ENCODE assay signal across 8 cellular contexts in the genomic region with DNA sequence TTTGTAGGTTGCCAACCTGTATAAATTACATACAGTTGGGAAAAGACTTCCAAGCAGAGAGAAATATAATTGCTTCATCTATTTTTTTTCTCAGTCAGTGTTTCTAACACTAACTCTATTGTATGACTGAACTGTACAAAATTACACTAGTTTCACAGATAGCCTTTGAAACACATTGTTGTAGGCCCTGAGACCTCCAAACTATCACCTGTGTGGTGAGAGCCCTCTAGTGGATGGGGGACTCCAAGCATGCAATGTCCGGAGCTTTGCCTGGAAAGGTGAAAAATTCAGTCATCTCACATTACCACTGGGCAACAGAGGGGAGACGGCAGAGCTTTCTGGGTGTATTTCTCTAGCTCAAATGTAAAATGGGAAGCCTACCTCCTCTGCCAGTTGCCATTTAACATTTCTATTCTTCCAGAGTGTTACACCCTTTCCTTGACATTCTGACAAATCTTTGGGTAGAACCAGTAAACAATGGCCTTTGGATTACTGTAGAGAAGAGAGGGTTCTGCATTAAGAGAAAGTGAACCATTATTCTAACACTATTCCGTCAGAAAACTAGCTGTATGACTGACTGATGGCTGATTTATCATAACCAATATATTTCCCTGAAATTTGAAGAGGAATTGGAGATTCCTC.
DNase-seq lines count a peak whose midpoint lies in the region; ATAC-seq and TF ChIP-seq lines count a peak whose summit lies in the region.

No MANE protein-coding gene starts in this region.

- peak; percentile 97 for ATAC-seq in GM19035 (IDR thresholded peaks at IDR 0.05; ENCODE audit: unreplicated experiment)
- ATAC-seq in HG03095 (IDR thresholded peaks at IDR 0.05; ENCODE audit: unreplicated experiment): peak; percentile 86

- no TSS peak for BruUV-seq in Calu3 (replicated peaks; lab: Mats Ljungman, UMichigan)

- CTCF ChIA-PET in Calu3 (lab: Charles Lee): interaction anchor here (0.7 to 1.1 kb wide), 4 partner anchors 176 to 427 kb away, joined by 3 to 5 read pairs (median 3); no protein-coding TSS in a partner anchor
- CTCF ChIA-PET in activated CD4-positive, alpha-beta T cell treated with anti-CD3 and anti-CD28 coated beads, Interleukin-2, amount 10 ng/mL, durations not matched to agents 7 days and 5 days (lab: Charles Lee): interaction anchor here (1.4 kb wide), 1 partner anchor 14 kb away, joined by 3 read pairs; no protein-coding TSS in a partner anchor

- no peaks in the 10 kb centered on the region for H3K27me3 Mint-ChIP-seq in Calu3 (ENCODE audit: unreplicated experiment)
- peaks cover 2% of the 10 kb centered on the region for H3K27me3 Mint-ChIP-seq in activated CD4-positive, alpha-beta T cell treated with anti-CD3 and anti-CD28 coated beads, Interleukin-2, amount 10 ng/mL, durations not matched to agents 7 days and 5 days

- peak; percentile 77 for TF ChIP-seq CTCF in Calu3 (IDR thresholded peaks at IDR 0.05; ENCODE audit: unreplicated experiment)

- intact Hi-C loops in Calu3 (cut with micrococcal nuclease; ENCODE audit: unreplicated experiment): loop anchor here (1.0 to 10.0 kb wide), 5 partner anchors 81 to 1055 kb away; no protein-coding TSS in a partner anchor

- H3K9me3 Mint-ChIP-seq in Calu3 (ENCODE audit: low read depth, unreplicated experiment): peaks cover 2% of the 10 kb centered on the region
- H3K9me3 Mint-ChIP-seq in activated CD4-positive, alpha-beta T cell treated with anti-CD3 and anti-CD28 coated beads, Interleukin-2, amount 10 ng/mL, durations not matched to agents 7 days and 5 days: no peaks in the 10 kb centered on the region

- H3K4me1 Mint-ChIP-seq in Calu3 (ENCODE audit: low read depth, unreplicated experiment): peaks cover 16% of the 10 kb centered on the region
- no peaks in the 10 kb centered on the region for H3K4me1 Mint-ChIP-seq in activated CD4-positive, alpha-beta T cell treated with anti-CD3 and anti-CD28 coated beads, Interleukin-2, amount 10 ng/mL, durations not matched to agents 7 days and 5 days

- no peaks in the 10 kb centered on the region for H3K36me3 Mint-ChIP-seq in Calu3 (ENCODE audit: insufficient read depth, unreplicated experiment)
- H3K36me3 Mint-ChIP-seq in activated CD4-positive, alpha-beta T cell treated with anti-CD3 and anti-CD28 coated beads, Interleukin-2, amount 10 ng/mL, durations not matched to agents 7 days and 5 days (ENCODE audit: low read depth): no peaks in the 10 kb centered on the region

- DNase-seq in Calu3 (peak; percentile 84), NCI-H2081 (lab: John Stamatoyannopoulos, UW) (peak; percentile 81 to 88), glomerular endothelial cell (ENCODE audit: extremely low read depth, low read depth, low spot score) (peak; percentile 42), retina (peak; percentile 12), T-helper 9 cell (no peak)
- DNase-seq in activated CD4-positive, alpha-beta T cell treated with anti-CD3 and anti-CD28 coated beads, Interleukin-2, amount 10 ng/mL, durations not matched to agents 7 days and 5 days: peak; percentile 16

- no peak overlapping the region for H3K27ac Mint-ChIP-seq in Calu3 (ENCODE audit: unreplicated experiment)
- no peak overlapping the region for H3K27ac Mint-ChIP-seq in activated CD4-positive, alpha-beta T cell treated with anti-CD3 and anti-CD28 coated beads, Interleukin-2, amount 10 ng/mL, durations not matched to agents 7 days and 5 days

- no peak overlapping the region for H3K4me3 Mint-ChIP-seq in Calu3 (ENCODE audit: low read depth, unreplicated experiment)
- H3K4me3 Mint-ChIP-seq in activated CD4-positive, alpha-beta T cell treated with anti-CD3 and anti-CD28 coated beads, Interleukin-2, amount 10 ng/mL, durations not matched to agents 7 days and 5 days: no peak overlapping the region

- POLR2A ChIA-PET in activated CD4-positive, alpha-beta T cell treated with anti-CD3 and anti-CD28 coated beads, Interleukin-2, amount 10 ng/mL, durations not matched to agents 7 days and 5 days (lab: Charles Lee): no interaction called here
